ENCODE assay signal across 3 cellular contexts in the genomic region with DNA sequence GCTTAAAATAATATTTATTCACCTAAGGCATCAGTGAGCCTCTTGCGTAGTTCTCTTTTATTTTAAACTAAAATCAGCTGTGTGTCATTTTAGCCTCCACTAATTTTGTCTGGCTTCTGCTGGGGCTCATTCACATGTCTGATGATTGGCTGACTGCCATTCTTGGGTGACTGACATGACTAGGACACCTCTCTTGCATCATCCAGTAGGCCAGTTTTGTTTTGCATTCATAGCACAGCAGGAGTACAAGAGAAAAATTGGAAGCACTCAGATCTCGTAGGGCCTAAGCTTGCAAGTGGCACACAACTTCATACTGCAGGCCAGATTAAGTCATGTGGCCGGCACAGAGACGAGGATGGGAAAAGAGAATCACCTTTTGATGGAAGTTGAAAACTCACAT.
TF ChIP-seq lines count a peak whose summit lies in the region.

No MANE protein-coding gene starts in this region.

TF ChIP-seq in IMR-90, 13 proteins besides CTCF, POLR2A, EP300 and RAD21:
- TF ChIP-seq MAZ (IDR thresholded peaks at IDR 0.05; ENCODE audit: borderline replicate concordance, low read depth, low read length) (no peak), NFE2L2 (IDR thresholded peaks at IDR 0.05; ENCODE audit: low read depth, low read length) (no peak), FOS (IDR thresholded peaks at IDR 0.05; ENCODE audit: low read depth, low read length) (no peak), BHLHE40 (IDR thresholded peaks at IDR 0.05; ENCODE audit: low read depth, low read length) (no peak), CEBPB (IDR thresholded peaks at IDR 0.05; ENCODE audit: low read depth, low read length) (no peak), RFX5 (IDR thresholded peaks at IDR 0.05; ENCODE audit: low read depth, low read length) (no peak), MXI1 (IDR thresholded peaks at IDR 0.05; ENCODE audit: borderline replicate concordance, low read depth, low read length) (no peak), SMC3 (IDR thresholded peaks at IDR 0.05; ENCODE audit: low read depth, low read length) (no peak), ELK1 (IDR thresholded peaks at IDR 0.05; ENCODE audit: borderline replicate concordance, low read depth, low read length) (no peak), MAFK (IDR thresholded peaks at IDR 0.05; ENCODE audit: low read depth, low read length) (no peak), RCOR1 (IDR thresholded peaks at IDR 0.05; ENCODE audit: insufficient replicate concordance, low read length) (no peak), CHD1 (IDR thresholded peaks at IDR 0.05; ENCODE audit: low read depth, low read length) (no peak)
- TF ChIP-seq, protein P1, sequence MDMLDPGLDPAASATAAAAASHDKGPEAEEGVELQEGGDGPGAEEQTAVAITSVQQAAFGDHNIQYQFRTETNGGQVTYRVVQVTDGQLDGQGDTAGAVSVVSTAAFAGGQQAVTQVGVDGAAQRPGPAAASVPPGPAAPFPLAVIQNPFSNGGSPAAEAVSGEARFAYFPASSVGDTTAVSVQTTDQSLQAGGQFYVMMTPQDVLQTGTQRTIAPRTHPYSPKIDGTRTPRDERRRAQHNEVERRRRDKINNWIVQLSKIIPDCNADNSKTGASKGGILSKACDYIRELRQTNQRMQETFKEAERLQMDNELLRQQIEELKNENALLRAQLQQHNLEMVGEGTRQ (IDR thresholded peaks at IDR 0.05; ENCODE audit: low read depth, low read length): no peak

TF ChIP-seq in K562, 482 proteins besides CTCF, POLR2A, EP300 and RAD21:
- TF ChIP-seq ATF4 (CRISPR knock-in tag; IDR thresholded peaks at IDR 0.05) (peak; percentile 86), ZSCAN32 (CRISPR knock-in tag; IDR thresholded peaks at IDR 0.05) (peak; percentile 50; the same call in 1 of the 2 replicates), NFIC (IDR thresholded peaks at IDR 0.05) (no peak), ZNF184 (CRISPR knock-in tag; IDR thresholded peaks at IDR 0.05) (no peak), SETDB1 (IDR thresholded peaks at IDR 0.05; ENCODE audit: low read length) (no peak), ZNF780A (CRISPR knock-in tag; IDR thresholded peaks at IDR 0.05) (no peak), SMARCC2 (IDR thresholded peaks at IDR 0.05; ENCODE audit: low read depth) (no peak), ARHGAP35 (IDR thresholded peaks at IDR 0.05; ENCODE audit: partially characterized antibody) (no peak), RAD51 (IDR thresholded peaks at IDR 0.05; ENCODE audit: borderline replicate concordance, low read depth) (no peak), RBM34 (IDR thresholded peaks at IDR 0.05; ENCODE audit: borderline replicate concordance, insufficient read depth, low read length) (no peak), GATA2 (CRISPR knock-in tag; IDR thresholded peaks at IDR 0.05) (no peak), SIRT6 (IDR thresholded peaks at IDR 0.05; ENCODE audit: low read depth, low read length) (no peak), CEBPG (CRISPR knock-in tag; IDR thresholded peaks at IDR 0.05) (peak; percentile 75), CEBPG (tag; conservative IDR thresholded peaks at IDR 0.05 in 1 of 2, IDR thresholded peaks at IDR 0.05 in 1 of 2) (peak; percentile 53 to 64; a peak in 3 of 4 replicates), ZNF644 (tag; IDR thresholded peaks at IDR 0.05; ENCODE audit: low read depth) (no peak), TBL1XR1 (IDR thresholded peaks at IDR 0.05; ENCODE audit: low read length in 2 of 2) (no peak), MTF1 (CRISPR knock-in tag; IDR thresholded peaks at IDR 0.05; ENCODE audit: borderline replicate concordance) (no peak), XRCC3 (IDR thresholded peaks at IDR 0.05) (no peak), CHCHD3 (CRISPR knock-in tag; IDR thresholded peaks at IDR 0.05) (no peak), CCNT2 (IDR thresholded peaks at IDR 0.05; ENCODE audit: borderline replicate concordance, extremely low read depth, insufficient read length, low read depth, low read length) (no peak)
- TF ChIP-seq, protein P2, sequence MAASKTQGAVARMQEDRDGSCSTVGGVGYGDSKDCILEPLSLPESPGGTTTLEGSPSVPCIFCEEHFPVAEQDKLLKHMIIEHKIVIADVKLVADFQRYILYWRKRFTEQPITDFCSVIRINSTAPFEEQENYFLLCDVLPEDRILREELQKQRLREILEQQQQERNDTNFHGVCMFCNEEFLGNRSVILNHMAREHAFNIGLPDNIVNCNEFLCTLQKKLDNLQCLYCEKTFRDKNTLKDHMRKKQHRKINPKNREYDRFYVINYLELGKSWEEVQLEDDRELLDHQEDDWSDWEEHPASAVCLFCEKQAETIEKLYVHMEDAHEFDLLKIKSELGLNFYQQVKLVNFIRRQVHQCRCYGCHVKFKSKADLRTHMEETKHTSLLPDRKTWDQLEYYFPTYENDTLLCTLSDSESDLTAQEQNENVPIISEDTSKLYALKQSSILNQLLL (CRISPR knock-in tag; IDR thresholded peaks at IDR 0.05; ENCODE audit: borderline replicate concordance): no peak
- TF ChIP-seq, protein P3, sequence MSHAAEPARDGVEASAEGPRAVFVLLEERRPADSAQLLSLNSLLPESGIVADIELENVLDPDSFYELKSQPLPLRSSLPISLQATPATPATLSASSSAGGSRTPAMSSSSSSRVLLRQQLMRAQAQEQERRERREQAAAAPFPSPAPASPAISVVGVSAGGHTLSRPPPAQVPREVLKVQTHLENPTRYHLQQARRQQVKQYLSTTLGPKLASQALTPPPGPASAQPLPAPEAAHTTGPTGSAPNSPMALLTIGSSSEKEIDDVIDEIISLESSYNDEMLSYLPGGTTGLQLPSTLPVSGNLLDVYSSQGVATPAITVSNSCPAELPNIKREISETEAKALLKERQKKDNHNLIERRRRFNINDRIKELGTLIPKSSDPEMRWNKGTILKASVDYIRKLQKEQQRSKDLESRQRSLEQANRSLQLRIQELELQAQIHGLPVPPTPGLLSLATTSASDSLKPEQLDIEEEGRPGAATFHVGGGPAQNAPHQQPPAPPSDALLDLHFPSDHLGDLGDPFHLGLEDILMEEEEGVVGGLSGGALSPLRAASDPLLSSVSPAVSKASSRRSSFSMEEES (CRISPR knock-in tag; IDR thresholded peaks at IDR 0.05): no peak

TF ChIP-seq in liver, 16 proteins besides CTCF, POLR2A, EP300 and RAD21:
- TF ChIP-seq, protein P4, sequence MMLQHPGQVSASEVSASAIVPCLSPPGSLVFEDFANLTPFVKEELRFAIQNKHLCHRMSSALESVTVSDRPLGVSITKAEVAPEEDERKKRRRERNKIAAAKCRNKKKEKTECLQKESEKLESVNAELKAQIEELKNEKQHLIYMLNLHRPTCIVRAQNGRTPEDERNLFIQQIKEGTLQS (IDR thresholded peaks at IDR 0.05): peak; percentile 83
- TF ChIP-seq GABPA (IDR thresholded peaks at IDR 0.05 in 1 of 2, conservative IDR thresholded peaks at IDR 0.05 in 1 of 2) (no peak), YY1 (IDR thresholded peaks at IDR 0.05) (no peak), HNF4A (conservative IDR thresholded peaks at IDR 0.05) (no peak)
- TF ChIP-seq, protein P5, sequence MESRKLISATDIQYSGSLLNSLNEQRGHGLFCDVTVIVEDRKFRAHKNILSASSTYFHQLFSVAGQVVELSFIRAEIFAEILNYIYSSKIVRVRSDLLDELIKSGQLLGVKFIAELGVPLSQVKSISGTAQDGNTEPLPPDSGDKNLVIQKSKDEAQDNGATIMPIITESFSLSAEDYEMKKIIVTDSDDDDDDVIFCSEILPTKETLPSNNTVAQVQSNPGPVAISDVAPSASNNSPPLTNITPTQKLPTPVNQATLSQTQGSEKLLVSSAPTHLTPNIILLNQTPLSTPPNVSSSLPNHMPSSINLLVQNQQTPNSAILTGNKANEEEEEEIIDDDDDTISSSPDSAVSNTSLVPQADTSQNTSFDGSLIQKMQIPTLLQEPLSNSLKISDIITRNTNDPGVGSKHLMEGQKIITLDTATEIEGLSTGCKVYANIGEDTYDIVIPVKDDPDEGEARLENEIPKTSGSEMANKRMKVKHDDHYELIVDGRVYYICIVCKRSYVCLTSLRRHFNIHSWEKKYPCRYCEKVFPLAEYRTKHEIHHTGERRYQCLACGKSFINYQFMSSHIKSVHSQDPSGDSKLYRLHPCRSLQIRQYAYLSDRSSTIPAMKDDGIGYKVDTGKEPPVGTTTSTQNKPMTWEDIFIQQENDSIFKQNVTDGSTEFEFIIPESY (IDR thresholded peaks at IDR 0.05): no peak
